8 cellular contexts compared by ENCODE assay signal in genomic region chr11:65615229-65615949, GRCh38. TPM values are rescaled to one million over a fixed set of nuclear protein-coding genes. Genes with fewer than 3 reads are reported as not detected.
DNase-seq lines count a peak whose midpoint lies in the region; ATAC-seq and TF ChIP-seq lines count a peak whose summit lies in the region.

PCNX3 (plus strand) TSS chr11:65615776; CDS start chr11:65616312, 536 bp downstream.

- intact Hi-C loops in left lung (cut with DNase I) = no loop called here

- H3K4me3 ChIP-seq in left lung = peak within 1 kb of the TSS; percentile 72 to 100

- no peak for TF ChIP-seq CTCF in C4-2B (conservative IDR thresholded peaks at IDR 0.05)
- TF ChIP-seq CTCF in left lung (IDR thresholded peaks at IDR 0.05) = no peak

- peak; percentile 68 for ATAC-seq in GM19397 (IDR thresholded peaks at IDR 0.05; ENCODE audit: unreplicated experiment)
- ATAC-seq in HG03571 (IDR thresholded peaks at IDR 0.05; ENCODE audit: unreplicated experiment) = peak; percentile 68
- peak; percentile 84 for ATAC-seq in left lung

- H3K36me3 ChIP-seq in left lung = peaks cover 0 to 37% of the 10 kb centered on the region in 2 donors

- no peaks in the 10 kb centered on the region for H3K9me3 ChIP-seq in left lung

- DNase-seq in NCI-H82 (lab: John Stamatoyannopoulos, UW) (peak; percentile 100), dermis blood vessel endothelial cell (peak; percentile 100), left lung (peak; percentile 98 to 100)
- DNase-seq in activated CD4-positive, alpha-beta T cell treated with anti-CD3 and anti-CD28 coated beads, Interleukin-2, amount 50 U/mL, for 48 hours = peak; percentile 100
- peak; percentile 98 to 99 for DNase-seq in stimulated activated CD4-positive, alpha-beta T cell treated with anti-CD3 and anti-CD28 coated beads, Interleukin-2, amount 100 ng/mL, for 48 hours

- peaks cover 37 to 51% of the 10 kb centered on the region in 2 donors for H3K4me1 ChIP-seq in left lung

- H3K27me3 ChIP-seq in left lung = no peaks in the 10 kb centered on the region

- peak within 1 kb of the TSS; percentile 94 for H3K27ac ChIP-seq in C4-2B
- H3K27ac ChIP-seq in left lung = peak within 1 kb of the TSS; percentile 84 to 89

RNA-seq across cellular contexts. Expression of gene PCNX3, which starts in this region (rescaled TPM):
- total RNA-seq in dermis blood vessel endothelial cell (18.0 and 34.8 TPM in 2 replicates), left lung (10 to 100 TPM; 36.7 to 44.5 TPM)

Comparison
In these comparisons a context has a peak if more than half of its experiments do, and no peak if none do; other contexts are left out.
1. Peak in every context shown above with its lines: DNase-seq, ATAC-seq, H3K4me3 ChIP-seq and H3K27ac ChIP-seq.